In genomic region chr10:49761201-49761788, GRCh38 we compare ENCODE assay signal across 9 cellular contexts. TPM values are rescaled to one million over a fixed set of nuclear protein-coding genes. Genes with fewer than 3 reads are reported as not detected.
DNase-seq lines count a peak whose midpoint lies in the region; ATAC-seq, FAIRE-seq and TF ChIP-seq lines count a peak whose summit lies in the region.
"Had no signal": no experiment of that assay in that cellular context is flagged by ENCODE, and none has a peak within 500 bp of the region (broad histone marks: within the 10 kb centered on the region; RNA-seq: fewer than 3 reads in every experiment).

No MANE protein-coding gene starts in this region.

- DNase-seq in NCI-H1092 (lab: John Stamatoyannopoulos, UW) (peak; percentile 13), NCI-H1092 treated with DMSO at 0.1 percent for 48 hours (lab: John Stamatoyannopoulos, UW) (no peak), NCI-H69 (lab: John Stamatoyannopoulos, UW) (peak; percentile 49), endothelial cell of umbilical vein (ENCODE audit: low read depth, low spot score) (no peak), pancreas (no peak), Kasumi-1 (lab: John Stamatoyannopoulos, UW) (no peak), SW480 (ENCODE audit: low spot score) (no peak), NCI-H510A (lab: John Stamatoyannopoulos, UW) (no peak)

- no peak for TF ChIP-seq POLR2A in endothelial cell of umbilical vein (IDR thresholded peaks at IDR 0.05; ENCODE audit: low read depth, low read length)

- no peaks in the 10 kb centered on the region for H4K20me1 ChIP-seq in endothelial cell of umbilical vein (replicated peaks; ENCODE audit: control insufficient read depth, extremely low read depth, insufficient read depth, low read length)

- H3K79me2 ChIP-seq in endothelial cell of umbilical vein (ENCODE audit: control insufficient read depth, insufficient read depth, low read length), result no peaks in the 10 kb centered on the region

- WGBS in pancreas, 2 donors, result 24 to 29% methylated on average over 16 of the region's 16 CpGs

- H3K4me3 ChIP-seq in endothelial cell of umbilical vein (replicated peaks in 1 of 3; ENCODE audit: insufficient read depth in 1 of 3, low read depth in 1 of 3, low read length in 3 of 3), result peak overlapping the region in 2 of 3 experiments; percentile 44 to 48
- peak overlapping the region in 3 of 4 donors; percentile 43 to 81 (median 76) for H3K4me3 ChIP-seq in pancreas

- H3K9me1 ChIP-seq in endothelial cell of umbilical vein (replicated peaks; ENCODE audit: control insufficient read depth, extremely low read depth, insufficient read depth, low read length), result no peaks in the 10 kb centered on the region

- ATAC-seq in pancreas, result no peak

- dilution Hi-C loops in endothelial cell of umbilical vein (cut with MboI; ENCODE audit: extremely low pct_ligation_motif_present, low sequenced_read_pairs), result no loop called here

- H3K27ac ChIP-seq in endothelial cell of umbilical vein (ENCODE audit: insufficient read depth, low read depth, low read length), result no peak overlapping the region
- no peak overlapping the region for H3K27ac ChIP-seq in pancreas

- CTCF ChIA-PET in endothelial cell of umbilical vein (lab: Charles Lee), result no interaction called here

- intact Hi-C loops in endothelial cell of umbilical vein (cut with micrococcal nuclease) (loop anchor here (5.0 kb wide), 1 partner anchor 169 kb away; no protein-coding TSS in a partner anchor), pancreas (cut with DNase I) (no loop called here)

- H3K27me3 ChIP-seq in endothelial cell of umbilical vein (ENCODE audit: control insufficient read depth in 2 of 2, insufficient read depth in 2 of 2, low read length in 2 of 2) (no peaks in the 10 kb centered on the region), pancreas (peaks cover 0 to 6% (median 0%) of the 10 kb centered on the region in 4 donors)

- no TSS peak for BruUV-seq in endothelial cell of umbilical vein (replicated peaks; lab: Mats Ljungman, UMichigan)

- H3K4me1 ChIP-seq in endothelial cell of umbilical vein (ENCODE audit: control insufficient read depth, extremely low read depth, insufficient read depth, low read length) (peaks cover 3% of the 10 kb centered on the region), pancreas (no peaks in the 10 kb centered on the region)

- no peak overlapping the region for H3K9ac ChIP-seq in endothelial cell of umbilical vein (replicated peaks; ENCODE audit: extremely low read depth, insufficient read depth, low read length)

- H3K9me3 ChIP-seq in endothelial cell of umbilical vein (replicated peaks; ENCODE audit: control insufficient read depth, insufficient read depth, low read length) (no peaks in the 10 kb centered on the region), pancreas (no peaks in the 10 kb centered on the region)

- H3K4me2 ChIP-seq in endothelial cell of umbilical vein (ENCODE audit: insufficient read depth, low read length), result peak overlapping the region; percentile 59

- H2AFZ ChIP-seq in endothelial cell of umbilical vein (ENCODE audit: low read depth, low read length), result peak overlapping the region; percentile 81

- POLR2A ChIA-PET in endothelial cell of umbilical vein (lab: Charles Lee), result no interaction called here

- no peak for FAIRE-seq in endothelial cell of umbilical vein (lab: Jason Lieb, UNC)
- FAIRE-seq in pancreas (lab: Jason Lieb, UNC), result no peak
- FAIRE-seq: A204.1 had no signal

- H3K36me3 ChIP-seq in endothelial cell of umbilical vein (ENCODE audit: control insufficient read depth in 2 of 2, extremely low read depth in 1 of 2, insufficient read depth in 2 of 2, low read length in 2 of 2) (no peaks in the 10 kb centered on the region), pancreas (no peaks in the 10 kb centered on the region)

- no peak for TF ChIP-seq CTCF in endothelial cell of umbilical vein (IDR thresholded peaks at IDR 0.05; ENCODE audit: extremely low read depth in 1 of 2, insufficient read depth in 1 of 2, low read depth in 1 of 2, low read length in 2 of 2)
- no peak for TF ChIP-seq CTCF in pancreas (IDR thresholded peaks at IDR 0.05)

TF ChIP-seq in endothelial cell of umbilical vein, 7 proteins besides CTCF, POLR2A, EP300 and RAD21:
- TF ChIP-seq MYC (IDR thresholded peaks at IDR 0.05; ENCODE audit: low read depth, low read length) (no peak), POLR2AphosphoS5 (IDR thresholded peaks at IDR 0.05; ENCODE audit: insufficient read depth, low read depth, low read length) (no peak), GATA2 (IDR thresholded peaks at IDR 0.05; ENCODE audit: insufficient read depth, insufficient read length, low read depth, low read length) (no peak), FOS (IDR thresholded peaks at IDR 0.05; ENCODE audit: borderline replicate concordance, insufficient read depth, low read length) (no peak), JUN (IDR thresholded peaks at IDR 0.05; ENCODE audit: borderline replicate concordance, insufficient read depth, insufficient read length, low read depth) (no peak), EZH2 (IDR thresholded peaks at IDR 0.05; ENCODE audit: borderline replicate concordance, low read depth, low read length, severe bottlenecking) (no peak)
- TF ChIP-seq, protein P1, sequence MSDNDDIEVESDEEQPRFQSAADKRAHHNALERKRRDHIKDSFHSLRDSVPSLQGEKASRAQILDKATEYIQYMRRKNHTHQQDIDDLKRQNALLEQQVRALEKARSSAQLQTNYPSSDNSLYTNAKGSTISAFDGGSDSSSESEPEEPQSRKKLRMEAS (IDR thresholded peaks at IDR 0.05; ENCODE audit: insufficient read depth, insufficient read length), result no peak

RNA-seq across cellular contexts. Expression of gene OGDHL, which starts 0.8 kb away (rescaled TPM):
- 0.58 and 1.0 TPM in 2 replicates for total RNA-seq in endothelial cell of umbilical vein
- 0.43 and 0.72 TPM in 2 replicates for polyA plus RNA-seq in endothelial cell of umbilical vein
- 0.28 and 0.42 TPM in 2 replicates for polyA plus RNA-seq in endothelial cell of umbilical vein (2011; cell fraction: cytosol; rRNA removed)
- polyA plus RNA-seq in endothelial cell of umbilical vein (2011; cell fraction: nucleus; rRNA removed), result 1.9 and 2.1 TPM in 2 replicates
- 0.47 and 0.78 TPM in 2 replicates for polyA plus RNA-seq in endothelial cell of umbilical vein (2012)
- polyA minus RNA-seq in endothelial cell of umbilical vein, result 0.85 and 1.6 TPM in 2 replicates
- not detected for polyA minus RNA-seq in endothelial cell of umbilical vein (2011; cell fraction: cytosol; rRNA and poly(A)+ RNA removed)
- polyA minus RNA-seq in endothelial cell of umbilical vein (2011; cell fraction: nucleus; rRNA and poly(A)+ RNA removed), result 0.19 and 1.2 TPM in 2 replicates
- total RNA-seq in pancreas, result 1 to 10 TPM; 1.7 to 5.5 (median 3.2) TPM
- 10 to 100 TPM in 1 of 2 donors, 1 to 10 TPM in 1; 9.2 to 25.9 TPM for polyA plus RNA-seq in pancreas

Comparison
In these comparisons a context has a peak if more than half of its experiments do, and no peak if none do; other contexts are left out.
1. DNase-seq: peak in NCI-H1092 (single experiment) and NCI-H69 (single experiment); none in NCI-H1092 treated with DMSO at 0.1 percent for 48 hours (single experiment), endothelial cell of umbilical vein (single experiment), pancreas (0 of 6), Kasumi-1 (0 of 2), SW480 (single experiment) and NCI-H510A (single experiment).